In genomic region chr20:5908981-5909380, GRCh38 we compare ENCODE assay signal across 29 cellular contexts. TPM values are rescaled to one million over a fixed set of nuclear protein-coding genes. Genes with fewer than 3 reads are reported as not detected.
DNase-seq lines count a peak whose midpoint lies in the region; FAIRE-seq and TF ChIP-seq lines count a peak whose summit lies in the region.
"Had no signal": no experiment of that assay in that cellular context is flagged by ENCODE, and none has a peak within 500 bp of the region (broad histone marks: within the 10 kb centered on the region; RNA-seq: fewer than 3 reads in every experiment).

No MANE protein-coding gene starts in this region.

- CTCF ChIA-PET in activated CD4-positive, alpha-beta memory T cell treated with anti-CD3 and anti-CD28 coated beads for 36 hours (lab: Charles Lee) = interaction anchor here (0.9 kb wide), 1 partner anchor 380 kb away, joined by 3 read pairs; no protein-coding TSS in a partner anchor
- CTCF ChIA-PET in A673 (lab: Charles Lee) = no interaction called here

- H3K4me3 ChIP-seq in fibroblast of pulmonary artery (replicated peaks; ENCODE audit: low read depth, low read length) (no peak overlapping the region), A673 (ENCODE audit: low read depth, low read length, poor library complexity, severe bottlenecking) (no peak overlapping the region)
- H3K4me3 ChIP-seq: K562, SJCRH30 had no signal

- H3K9me3 ChIP-seq in A673 (ENCODE audit: low read depth, low read length, poor library complexity, severe bottlenecking) = no peaks in the 10 kb centered on the region
- H3K9me3 ChIP-seq: SJCRH30 had no signal

- no peak for TF ChIP-seq POLR2A in H54 (IDR thresholded peaks at IDR 0.05; ENCODE audit: low read depth, low read length)

- no peak overlapping the region for H3K27ac Mint-ChIP-seq in activated CD4-positive, alpha-beta memory T cell treated with anti-CD3 and anti-CD28 coated beads for 36 hours
- H3K27ac Mint-ChIP-seq: CD4-positive, alpha-beta memory T cell had no signal

- TF ChIP-seq CTCF in fibroblast of pulmonary artery (IDR thresholded peaks at IDR 0.05; ENCODE audit: low read length, missing control alignments) (no peak), A673 (conservative IDR thresholded peaks at IDR 0.05; ENCODE audit: low read depth, low read length) (no peak)

- DNase-seq in EH (ENCODE audit: low read depth) (peak; percentile 2), RPMI7951 (ENCODE audit: low read depth) (peak; percentile 20), fibroblast of pulmonary artery (ENCODE audit: low read depth) (peak; percentile 25), non-pigmented ciliary epithelial cell (ENCODE audit: low read depth) (peak; percentile 31), H54 (ENCODE audit: insufficient read length, low spot score) (no peak), A673 (ENCODE audit: low spot score) (no peak), NCI-H526 treated with DMSO at 0.1 percent for 48 hours (lab: John Stamatoyannopoulos, UW) (no peak)
- no peak for DNase-seq in activated CD4-positive, alpha-beta memory T cell treated with anti-CD3 and anti-CD28 coated beads for 36 hours
- DNase-seq: C1 segment of cervical spinal cord; CD4-positive, alpha-beta memory T cell; COR-L47; DMS53; GOT3; HCEC 1CT; Kasumi-1; MV-4-11; NCI-H1105; NCI-H1436 treated with DMSO at 0.1 percent for 48 hours; NCI-H1930; NCI-H345; NCI-H510A treated with DMSO at 0.1 percent for 48 hours; NCI-H774; NK-92 treated with Interleukin-12 subunit alpha and Interleukin-12 subunit beta, amount 100 ng/mL, for 24 hours; PC-3; SJCRH30 had no signal

- intact Hi-C loops in activated CD4-positive, alpha-beta memory T cell treated with anti-CD3 and anti-CD28 coated beads for 36 hours (cut with micrococcal nuclease) = no loop called here
- intact Hi-C loops in A673 (cut with micrococcal nuclease; ENCODE audit: unreplicated experiment) = no loop called here

- no peak for FAIRE-seq in H54 (lab: Jason Lieb, UNC)
- FAIRE-seq: A204.1, G401.6, K562 had no signal

- H3K9me3 Mint-ChIP-seq in activated CD4-positive, alpha-beta memory T cell treated with anti-CD3 and anti-CD28 coated beads for 36 hours = no peaks in the 10 kb centered on the region

- no peaks in the 10 kb centered on the region for H3K36me3 ChIP-seq in A673 (ENCODE audit: insufficient read depth, low read length, poor library complexity, severe bottlenecking)
- H3K36me3 ChIP-seq: SJCRH30 had no signal

- H3K4me1 Mint-ChIP-seq in activated CD4-positive, alpha-beta memory T cell treated with anti-CD3 and anti-CD28 coated beads for 36 hours (ENCODE audit: low read depth) = peaks cover 11% of the 10 kb centered on the region

- no TSS peak for BruUV-seq in A673 (replicated peaks; lab: Mats Ljungman, UMichigan)

- peaks cover 48% of the 10 kb centered on the region for H3K27me3 Mint-ChIP-seq in activated CD4-positive, alpha-beta memory T cell treated with anti-CD3 and anti-CD28 coated beads for 36 hours

- peaks cover 5% of the 10 kb centered on the region for H3K4me1 ChIP-seq in A673 (ENCODE audit: insufficient read depth, low read length, poor library complexity, severe bottlenecking)
- H3K4me1 ChIP-seq: SJCRH30 had no signal

- POLR2A ChIA-PET in activated CD4-positive, alpha-beta memory T cell treated with anti-CD3 and anti-CD28 coated beads for 36 hours (lab: Charles Lee) = no interaction called here
- POLR2A ChIA-PET in A673 (lab: Charles Lee; ENCODE audit: low non-redundant PET) = no interaction called here

- H3K27me3 ChIP-seq in A673 (replicated peaks; ENCODE audit: insufficient read depth, low read depth, low read length, poor library complexity) = peaks cover 51% of the 10 kb centered on the region

- H3K36me3 Mint-ChIP-seq in activated CD4-positive, alpha-beta memory T cell treated with anti-CD3 and anti-CD28 coated beads for 36 hours = no peaks in the 10 kb centered on the region
- H3K36me3 Mint-ChIP-seq: CD4-positive, alpha-beta memory T cell had no signal

- H3K4me3 Mint-ChIP-seq in activated CD4-positive, alpha-beta memory T cell treated with anti-CD3 and anti-CD28 coated beads for 36 hours = no peak overlapping the region
- H3K4me3 Mint-ChIP-seq: CD4-positive, alpha-beta memory T cell had no signal

- no peak overlapping the region for H3K27ac ChIP-seq in A673 (ENCODE audit: low read depth, low read length, poor library complexity, severe bottlenecking)
- H3K27ac ChIP-seq: SJCRH30 had no signal

RNA-seq across cellular contexts. Expression of gene CHGB, which starts 2.3 kb away (rescaled TPM):
- 0.36 and 0.39 TPM in 2 replicates for total RNA-seq in RPMI7951 (2014; rRNA removed; shearing (Covaris generic))
- total RNA-seq in activated CD4-positive, alpha-beta memory T cell treated with anti-CD3 and anti-CD28 coated beads for 36 hours = under 1 TPM in 1 of 2 experiments, not detected in 1; 0.21 TPM
- 0.45 and 0.55 TPM in 2 replicates for total RNA-seq in A673 (2021)
- total RNA-seq: HT-29, K562, PC-3, SJCRH30 had no signal

RNA-seq across cellular contexts. Expression of gene TRMT6, which starts 41.4 kb away (rescaled TPM):
- total RNA-seq in RPMI7951 (2014; rRNA removed; shearing (Covaris generic)) = 20.9 and 21.9 TPM in 2 replicates
- 10 to 100 TPM; 24.9 to 27.1 TPM for total RNA-seq in activated CD4-positive, alpha-beta memory T cell treated with anti-CD3 and anti-CD28 coated beads for 36 hours
- 38.6 and 41.6 TPM in 2 replicates for total RNA-seq in A673 (2021)

RNA-seq across cellular contexts. Expression of gene MCM8, which starts 41.5 kb away (rescaled TPM):
- total RNA-seq in RPMI7951 (2014; rRNA removed; shearing (Covaris generic)) = 47.8 and 53.3 TPM in 2 replicates
- 10 to 100 TPM; 46.8 to 50.7 TPM for total RNA-seq in activated CD4-positive, alpha-beta memory T cell treated with anti-CD3 and anti-CD28 coated beads for 36 hours
- 49.7 and 56.4 TPM in 2 replicates for total RNA-seq in A673 (2021)

Comparison
In these comparisons a context has a peak if more than half of its experiments do, and no peak if none do; other contexts are left out.
1. DNase-seq: peak in EH (single experiment), RPMI7951 (single experiment), fibroblast of pulmonary artery (single experiment) and non-pigmented ciliary epithelial cell (single experiment); none in activated CD4-positive, alpha-beta memory T cell treated with anti-CD3 and anti-CD28 coated beads for 36 hours (single experiment), H54 (single experiment), A673 (single experiment) and NCI-H526 treated with DMSO at 0.1 percent for 48 hours (single experiment).